Comparison of ENCODE assay signal across 25 cellular contexts in genomic region chr16:89669755-89670154, GRCh38. TPM values are rescaled to one million over a fixed set of nuclear protein-coding genes. Genes with fewer than 3 reads are reported as not detected.
A peak's percentile ranks its signal among the peaks of the same experiment; 100 is the strongest.
DNase-seq lines count a peak whose midpoint lies in the region; ATAC-seq, FAIRE-seq and TF ChIP-seq lines count a peak whose summit lies in the region.
"Had no signal": no experiment of that assay in that cellular context is flagged by ENCODE, and none has a peak within 500 bp of the region (broad histone marks: within the 10 kb centered on the region; RNA-seq: fewer than 3 reads in every experiment).

No MANE protein-coding gene starts in this region.

- peak; percentile 2 for DNase-seq in left cardiac atrium
- DNase-seq in right atrium auricular region (ENCODE audit: low spot score): no peak
- peak; percentile 3 for DNase-seq in D341Med (ENCODE audit: low spot score)
- peak in 1 of 4 experiments; percentile 30 for DNase-seq in K562 (ENCODE audit: extremely low read depth in 1 of 4, low spot score in 3 of 4)
- DNase-seq in stimulated activated naive CD4-positive, alpha-beta T cell treated with Interleukin-2 at 50 U/mL for 16 hours (lab: John Stamatoyannopoulos, UW): no peak
- no peak for DNase-seq in MCF 10A (ENCODE audit: unreplicated experiment)
- DNase-seq in activated CD8-positive, alpha-beta memory T cell treated with anti-CD3 and anti-CD28 coated beads, Interleukin-2, amount 10 ng/mL, durations not matched to agents 7 days and 5 days: no peak
- DNase-seq: AML-193; Caco-2; Calu3; CD4-positive, alpha-beta T cell; CD8-positive, alpha-beta T cell; DMS 273 treated with DMSO at 0.1 percent for 48 hours; DMS153; DMS53; DMS79; DND-41; EL; GDM1 had no signal

- H3K4me3 Mint-ChIP-seq in MCF 10A (ENCODE audit: unreplicated experiment): no peak overlapping the region
- no peak overlapping the region for H3K4me3 Mint-ChIP-seq in activated CD8-positive, alpha-beta memory T cell treated with anti-CD3 and anti-CD28 coated beads, Interleukin-2, amount 10 ng/mL, durations not matched to agents 7 days and 5 days
- H3K4me3 Mint-ChIP-seq: B cell; CD4-positive, alpha-beta T cell; CD8-positive, alpha-beta T cell had no signal

- no peak overlapping the region for H3K27ac Mint-ChIP-seq in MCF 10A (ENCODE audit: low read depth, unreplicated experiment)
- no peak overlapping the region for H3K27ac Mint-ChIP-seq in activated CD8-positive, alpha-beta memory T cell treated with anti-CD3 and anti-CD28 coated beads, Interleukin-2, amount 10 ng/mL, durations not matched to agents 7 days and 5 days
- H3K27ac Mint-ChIP-seq: B cell; CD4-positive, alpha-beta T cell; CD8-positive, alpha-beta T cell had no signal

- no peaks in the 10 kb centered on the region for H3K79me2 ChIP-seq in K562 (ENCODE audit: control insufficient read depth, insufficient read depth, low read length)

- no peaks in the 10 kb centered on the region for H3K27me3 Mint-ChIP-seq in MCF 10A (ENCODE audit: insufficient read depth, unreplicated experiment)
- no peaks in the 10 kb centered on the region for H3K27me3 Mint-ChIP-seq in activated CD8-positive, alpha-beta memory T cell treated with anti-CD3 and anti-CD28 coated beads, Interleukin-2, amount 10 ng/mL, durations not matched to agents 7 days and 5 days
- H3K27me3 Mint-ChIP-seq: B cell; CD4-positive, alpha-beta T cell had no signal

- H3K27me3 ChIP-seq in right atrium auricular region (no peaks in the 10 kb centered on the region), K562 (ENCODE audit: control insufficient read depth in 2 of 2, insufficient read depth in 2 of 2, low read length in 2 of 2) (no peaks in the 10 kb centered on the region)
- H3K27me3 ChIP-seq: BLaER1 treated with 17β-estradiol and CSF1 and Interleukin-3, amounts not matched to agents 10 nM and 100 nM had no signal

- H3K4me3 ChIP-seq in right atrium auricular region (no peak overlapping the region), K562 (no peak overlapping the region)
- H3K4me3 ChIP-seq: A549; BLaER1 treated with 17β-estradiol and CSF1 and Interleukin-3, amounts not matched to agents 10 nM and 100 nM had no signal

- no TSS peak for BruUV-seq in K562 (replicated peaks; lab: Mats Ljungman, UMichigan)
- BruUV-seq in MCF 10A (replicated peaks; lab: Mats Ljungman, UMichigan): no TSS peak

- in situ Hi-C loops in K562 (cut with MboI): no loop called here

- H3K9me3 ChIP-seq in right atrium auricular region (no peaks in the 10 kb centered on the region), K562 (replicated peaks; ENCODE audit: control insufficient read depth, insufficient read depth, low read depth, low read length) (no peaks in the 10 kb centered on the region)

- TF ChIP-seq RAD21 in K562 (CRISPR knock-in tag; conservative IDR thresholded peaks at IDR 0.05 in 1 of 2, IDR thresholded peaks at IDR 0.05 in 1 of 2): no peak

- no peak overlapping the region for H2AFZ ChIP-seq in K562 (ENCODE audit: low read depth, low read length)

- H4K20me1 ChIP-seq in K562 (replicated peaks; ENCODE audit: control insufficient read depth, insufficient read depth, low read length): no peaks in the 10 kb centered on the region

- H3K9me3 Mint-ChIP-seq in MCF 10A (ENCODE audit: unreplicated experiment): no peaks in the 10 kb centered on the region
- H3K9me3 Mint-ChIP-seq in activated CD8-positive, alpha-beta memory T cell treated with anti-CD3 and anti-CD28 coated beads, Interleukin-2, amount 10 ng/mL, durations not matched to agents 7 days and 5 days (ENCODE audit: low read depth): no peaks in the 10 kb centered on the region
- H3K9me3 Mint-ChIP-seq: CD4-positive, alpha-beta T cell; CD8-positive, alpha-beta T cell had no signal

- no peak overlapping the region for H3K27ac ChIP-seq in right atrium auricular region
- no peak overlapping the region for H3K27ac ChIP-seq in K562 (ENCODE audit: extremely low read depth, low read depth, low read length)
- H3K27ac ChIP-seq: A549; BLaER1 treated with 17β-estradiol and CSF1 and Interleukin-3, amounts not matched to agents 10 nM and 100 nM; C4-2B had no signal

- no peak for FAIRE-seq in K562 (lab: Jason Lieb, UNC)
- FAIRE-seq: A549, GM12891, GM18507 had no signal

- POLR2A ChIA-PET in K562 (lab: Yijun Ruan, JAX) (no interaction called here), MCF 10A (lab: Yijun Ruan, JAX) (interaction anchor here (1.3 to 1.8 kb wide), 2 partner anchors 11 to 19 kb away, joined by 3 to 21 read pairs; partner anchors contain the start of genes CHMP1A and SPATA33)

- no peak for ATAC-seq in left cardiac atrium
- peak; percentile 79 for ATAC-seq in K562
- ATAC-seq in activated CD8-positive, alpha-beta memory T cell treated with anti-CD3 and anti-CD28 coated beads, Interleukin-2, amount 10 ng/mL, durations not matched to agents 7 days and 5 days: no peak
- ATAC-seq: CD8-positive, alpha-beta T cell had no signal

- H3K4me2 ChIP-seq in K562 (ENCODE audit: insufficient read depth, low read length): no peak overlapping the region
- H3K4me2 ChIP-seq: A549 had no signal

- no peaks in the 10 kb centered on the region for H3K36me3 Mint-ChIP-seq in MCF 10A (ENCODE audit: insufficient read depth, unreplicated experiment)
- H3K36me3 Mint-ChIP-seq in activated CD8-positive, alpha-beta memory T cell treated with anti-CD3 and anti-CD28 coated beads, Interleukin-2, amount 10 ng/mL, durations not matched to agents 7 days and 5 days: peaks cover 2% of the 10 kb centered on the region
- H3K36me3 Mint-ChIP-seq: CD8-positive, alpha-beta T cell had no signal

- no peaks in the 10 kb centered on the region for H3K4me1 ChIP-seq in right atrium auricular region
- peaks cover 0 to 23% of the 10 kb centered on the region in 2 experiments; a peak in 3 of 5 replicates for H3K4me1 ChIP-seq in K562 (replicated peaks in 1 of 2; ENCODE audit: control insufficient read depth in 2 of 2, insufficient read depth in 2 of 2, low read length in 2 of 2)
- H3K4me1 ChIP-seq: A549, Caco-2 had no signal

- H3K36me3 ChIP-seq in right atrium auricular region (no peaks in the 10 kb centered on the region), K562 (ENCODE audit: control insufficient read depth, insufficient read depth, low read length) (0 out of 3 replicates have a peak, but pooled peaks cover 1% of the 10 kb centered on the region)

- H3K4me1 Mint-ChIP-seq in MCF 10A (ENCODE audit: insufficient read depth, unreplicated experiment): no peaks in the 10 kb centered on the region
- no peaks in the 10 kb centered on the region for H3K4me1 Mint-ChIP-seq in activated CD8-positive, alpha-beta memory T cell treated with anti-CD3 and anti-CD28 coated beads, Interleukin-2, amount 10 ng/mL, durations not matched to agents 7 days and 5 days

- no peak for TF ChIP-seq POLR2A in K562 (conservative IDR thresholded peaks at IDR 0.05)

- no peaks in the 10 kb centered on the region for H3K9me1 ChIP-seq in K562 (ENCODE audit: control insufficient read depth, insufficient read depth, low read length)

- CTCF ChIA-PET in K562 (lab: Yijun Ruan, JAX; ENCODE audit: low intra/inter-chr PET ratio) (no interaction called here), MCF 10A (lab: Yijun Ruan, JAX) (no interaction called here)
- CTCF ChIA-PET in activated CD8-positive, alpha-beta memory T cell treated with anti-CD3 and anti-CD28 coated beads, Interleukin-2, amount 10 ng/mL, durations not matched to agents 7 days and 5 days (lab: Charles Lee): no interaction called here

- no peak for TF ChIP-seq EP300 in K562 (IDR thresholded peaks at IDR 0.05; ENCODE audit: low read length)

- intact Hi-C loops in left cardiac atrium (cut with DNase I): no loop called here
- intact Hi-C loops in K562 (cut with micrococcal nuclease): no loop called here
- intact Hi-C loops in MCF 10A (cut with micrococcal nuclease): no loop called here

- no peak for TF ChIP-seq CTCF in right atrium auricular region (IDR thresholded peaks at IDR 0.05)
- TF ChIP-seq CTCF in K562 (IDR thresholded peaks at IDR 0.05 in 2 of 3, conservative IDR thresholded peaks at IDR 0.05 in 1 of 3; ENCODE audit: insufficient read depth in 2 of 3, low read depth in 1 of 3, low read length in 3 of 3): no peak
- no peak for TF ChIP-seq CTCF in MCF 10A (IDR thresholded peaks at IDR 0.05; ENCODE audit: unreplicated experiment)

- H3K9ac ChIP-seq in K562 (ENCODE audit: insufficient read depth in 1 of 2, low read depth in 2 of 2, low read length in 2 of 2): no peak overlapping the region

- 60% methylated on average over 8 of the region's 13 CpGs for WGBS in K562 (ENCODE audit: insufficient coverage, low coverage, missing lambda C conversion rate)

RNA-seq across cellular contexts. Expression of gene SPATA33, which starts 12.1 kb away (rescaled TPM):
- total RNA-seq in left cardiac atrium (1 to 10 TPM; 2.4 to 3.6 TPM), right atrium auricular region (1 to 10 TPM; 1.1 to 2.2 TPM), K562 (2014; rRNA removed) (9.7 and 14.0 TPM in 2 replicates), K562 (2014; rRNA removed; fragmentation: Illumina TruSeq; extraction: Trizol) (10.5 and 11.8 TPM in 2 replicates), K562 (2015; rRNA removed; fragmentation: Illumina TruSeq; extraction: Trizol) (11.2 and 14.9 TPM in 2 replicates), K562 (2021) (18.2 and 19.7 TPM in 2 replicates), MCF 10A (2022) (7.2 and 9.5 TPM in 2 replicates)
- 39.5 and 51.6 TPM in 2 replicates for total RNA-seq in K562 (2011; cell fraction: chromatin; rRNA removed; ENCODE audit: low replicate concordance)
- total RNA-seq in K562 (2011; cell fraction: nucleolus; rRNA removed): 25.5 and 30.5 TPM in 2 replicates
- 30.6 and 33.0 TPM in 2 replicates for total RNA-seq in K562 (2011; cell fraction: nucleoplasm; rRNA removed)
- polyA plus RNA-seq in K562 (2011; rRNA removed) (9.8 and 11.8 TPM in 2 replicates), K562 (2014; fragmentation: Illumina TruSeq; extraction: Trizol) (15.6 and 20.0 TPM in 2 replicates), K562 (2014; fragmentation: Nextera tagmentation; extraction: Ambion mirVana) (1 to 10 TPM; 4.0 to 5.4 TPM), K562 (2014; rRNA removed) (16.4 and 18.1 TPM in 2 replicates)
- 10.3 and 12.0 TPM in 2 replicates for polyA plus RNA-seq in K562 (2011; cell fraction: cytosol; rRNA removed)
- 26.2 and 27.8 TPM in 2 replicates for polyA plus RNA-seq in K562 (2011; cell fraction: nucleus; rRNA removed)
- 13.1 and 14.5 TPM in 2 replicates for polyA plus RNA-seq in K562 (2012)
- polyA minus RNA-seq in K562 (2011; rRNA and poly(A)+ RNA removed): 7.6 and 7.7 TPM in 2 replicates
- polyA minus RNA-seq in K562 (2011; cell fraction: cytosol; rRNA and poly(A)+ RNA removed): 4.0 and 5.6 TPM in 2 replicates
- 6.1 and 8.0 TPM in 2 replicates for polyA minus RNA-seq in K562 (2011; cell fraction: nucleus; rRNA and poly(A)+ RNA removed)
- total RNA-seq in activated CD8-positive, alpha-beta memory T cell treated with anti-CD3 and anti-CD28 coated beads, Interleukin-2, amount 10 ng/mL, durations not matched to agents 7 days and 5 days: 10 to 100 TPM; 14.5 to 17.4 TPM

RNA-seq across cellular contexts. Expression of gene CHMP1A, which starts 12.2 kb away (rescaled TPM):
- total RNA-seq in left cardiac atrium (10 to 100 TPM; 41.7 to 51.9 TPM), right atrium auricular region (10 to 100 TPM; 39.0 to 73.3 TPM), K562 (2014; rRNA removed) (64.5 and 76.7 TPM in 2 replicates), K562 (2014; rRNA removed; fragmentation: Illumina TruSeq; extraction: Trizol) (17.2 and 22.0 TPM in 2 replicates), K562 (2015; rRNA removed; fragmentation: Illumina TruSeq; extraction: Trizol) (45.4 and 48.3 TPM in 2 replicates), K562 (2021) (79.6 and 79.9 TPM in 2 replicates), MCF 10A (2022) (59.7 and 62.4 TPM in 2 replicates)
- total RNA-seq in K562 (2011; cell fraction: chromatin; rRNA removed; ENCODE audit: low replicate concordance): 34.5 and 132 TPM in 2 replicates
- 88.4 and 95.0 TPM in 2 replicates for total RNA-seq in K562 (2011; cell fraction: nucleolus; rRNA removed)
- 50.6 and 56.7 TPM in 2 replicates for total RNA-seq in K562 (2011; cell fraction: nucleoplasm; rRNA removed)
- polyA plus RNA-seq in K562 (2011; rRNA removed) (45.2 and 53.9 TPM in 2 replicates), K562 (2014; fragmentation: Illumina TruSeq; extraction: Trizol) (40.9 and 55.6 TPM in 2 replicates), K562 (2014; fragmentation: Nextera tagmentation; extraction: Ambion mirVana) (1 to 10 TPM in 1 of 2 experiments, under 1 TPM in 1; 0.83 to 3.3 TPM), K562 (2014; rRNA removed) (74.2 and 83.1 TPM in 2 replicates)
- polyA plus RNA-seq in K562 (2011; cell fraction: cytosol; rRNA removed): 58.4 and 113 TPM in 2 replicates
- 80.8 and 127 TPM in 2 replicates for polyA plus RNA-seq in K562 (2011; cell fraction: nucleus; rRNA removed)
- 49.1 and 58.8 TPM in 2 replicates for polyA plus RNA-seq in K562 (2012)
- polyA minus RNA-seq in K562 (2011; rRNA and poly(A)+ RNA removed): 20.8 and 35.5 TPM in 2 replicates
- 45.2 and 46.4 TPM in 2 replicates for polyA minus RNA-seq in K562 (2011; cell fraction: cytosol; rRNA and poly(A)+ RNA removed)
- polyA minus RNA-seq in K562 (2011; cell fraction: nucleus; rRNA and poly(A)+ RNA removed): 19.0 and 21.8 TPM in 2 replicates
- 100 to 1,000 TPM in 1 of 2 experiments, 10 to 100 TPM in 1; 86.5 to 106 TPM for total RNA-seq in activated CD8-positive, alpha-beta memory T cell treated with anti-CD3 and anti-CD28 coated beads, Interleukin-2, amount 10 ng/mL, durations not matched to agents 7 days and 5 days

RNA-seq across cellular contexts. Expression of gene CDK10, which starts 16.7 kb away (rescaled TPM):
- total RNA-seq in left cardiac atrium: 10 to 100 TPM; 22.6 to 28.0 TPM
- total RNA-seq in right atrium auricular region: 10 to 100 TPM; 13.8 to 20.2 TPM
- total RNA-seq in K562 (2011; cell fraction: chromatin; rRNA removed; ENCODE audit: low replicate concordance): 275 and 586 TPM in 2 replicates
- total RNA-seq in K562 (2011; cell fraction: nucleolus; rRNA removed): 284 and 289 TPM in 2 replicates
- total RNA-seq in K562 (2011; cell fraction: nucleoplasm; rRNA removed): 252 and 255 TPM in 2 replicates
- 40.1 and 55.8 TPM in 2 replicates for total RNA-seq in K562 (2014; rRNA removed)
- 25.5 and 34.8 TPM in 2 replicates for total RNA-seq in K562 (2014; rRNA removed; fragmentation: Illumina TruSeq; extraction: Trizol)
- total RNA-seq in K562 (2015; rRNA removed; fragmentation: Illumina TruSeq; extraction: Trizol): 35.8 and 40.3 TPM in 2 replicates
- 65.1 and 75.4 TPM in 2 replicates for total RNA-seq in K562 (2021)
- polyA plus RNA-seq in K562 (2011; rRNA removed): 55.9 and 77.3 TPM in 2 replicates
- 39.7 and 56.1 TPM in 2 replicates for polyA plus RNA-seq in K562 (2011; cell fraction: cytosol; rRNA removed)
- polyA plus RNA-seq in K562 (2011; cell fraction: nucleus; rRNA removed): 756 and 811 TPM in 2 replicates
- polyA plus RNA-seq in K562 (2012): 45.3 and 62.2 TPM in 2 replicates
- 38.0 and 46.5 TPM in 2 replicates for polyA plus RNA-seq in K562 (2014; fragmentation: Illumina TruSeq; extraction: Trizol)
- 1 to 10 TPM; 2.0 to 3.3 TPM for polyA plus RNA-seq in K562 (2014; fragmentation: Nextera tagmentation; extraction: Ambion mirVana)
- 75.0 and 85.1 TPM in 2 replicates for polyA plus RNA-seq in K562 (2014; rRNA removed)
- polyA minus RNA-seq in K562 (2011; rRNA and poly(A)+ RNA removed): 21.7 and 25.8 TPM in 2 replicates
- 16.0 and 16.3 TPM in 2 replicates for polyA minus RNA-seq in K562 (2011; cell fraction: cytosol; rRNA and poly(A)+ RNA removed)
- polyA minus RNA-seq in K562 (2011; cell fraction: nucleus; rRNA and poly(A)+ RNA removed): 56.4 and 75.0 TPM in 2 replicates
- total RNA-seq in MCF 10A (2022): 73.0 and 83.4 TPM in 2 replicates
- 10 to 100 TPM; 80.5 to 94.2 TPM for total RNA-seq in activated CD8-positive, alpha-beta memory T cell treated with anti-CD3 and anti-CD28 coated beads, Interleukin-2, amount 10 ng/mL, durations not matched to agents 7 days and 5 days

RNA-seq across cellular contexts. Expression of gene SPATA2L, which starts 31.8 kb away (rescaled TPM):
- 1 to 10 TPM; 4.5 to 7.1 TPM for total RNA-seq in left cardiac atrium
- total RNA-seq in right atrium auricular region: 10 to 100 TPM in 1 of 2 donors, 1 to 10 TPM in 1; 5.9 to 12.7 TPM
- total RNA-seq in K562 (2011; cell fraction: chromatin; rRNA removed; ENCODE audit: low replicate concordance): 4.8 and 30.8 TPM in 2 replicates
- 32.7 and 32.9 TPM in 2 replicates for total RNA-seq in K562 (2011; cell fraction: nucleolus; rRNA removed)
- 10.5 and 10.9 TPM in 2 replicates for total RNA-seq in K562 (2011; cell fraction: nucleoplasm; rRNA removed)
- total RNA-seq in K562 (2014; rRNA removed): 17.0 and 19.7 TPM in 2 replicates
- total RNA-seq in K562 (2014; rRNA removed; fragmentation: Illumina TruSeq; extraction: Trizol): 0.26 and 0.47 TPM in 2 replicates
- 4.3 and 5.1 TPM in 2 replicates for total RNA-seq in K562 (2015; rRNA removed; fragmentation: Illumina TruSeq; extraction: Trizol)
- total RNA-seq in K562 (2021): 19.2 and 19.4 TPM in 2 replicates
- polyA plus RNA-seq in K562 (2011; rRNA removed): 4.0 and 4.5 TPM in 2 replicates
- polyA plus RNA-seq in K562 (2011; cell fraction: cytosol; rRNA removed): 5.7 and 25.8 TPM in 2 replicates
- polyA plus RNA-seq in K562 (2011; cell fraction: nucleus; rRNA removed): 10.9 and 25.7 TPM in 2 replicates
- 11.3 and 11.6 TPM in 2 replicates for polyA plus RNA-seq in K562 (2012)
- polyA plus RNA-seq in K562 (2014; fragmentation: Illumina TruSeq; extraction: Trizol): 1.1 and 3.7 TPM in 2 replicates
- under 1 TPM in 1 of 2 experiments, not detected in 1; 0.13 TPM for polyA plus RNA-seq in K562 (2014; fragmentation: Nextera tagmentation; extraction: Ambion mirVana)
- 11.5 and 15.2 TPM in 2 replicates for polyA plus RNA-seq in K562 (2014; rRNA removed)
- polyA minus RNA-seq in K562 (2011; rRNA and poly(A)+ RNA removed): 0.33 and 1.8 TPM in 2 replicates
- polyA minus RNA-seq in K562 (2011; cell fraction: cytosol; rRNA and poly(A)+ RNA removed): 7.8 and 11.9 TPM in 2 replicates
- polyA minus RNA-seq in K562 (2011; cell fraction: nucleus; rRNA and poly(A)+ RNA removed): 5.7 and 11.7 TPM in 2 replicates
- total RNA-seq in MCF 10A (2022): 12.1 and 12.5 TPM in 2 replicates
- total RNA-seq in activated CD8-positive, alpha-beta memory T cell treated with anti-CD3 and anti-CD28 coated beads, Interleukin-2, amount 10 ng/mL, durations not matched to agents 7 days and 5 days: 1 to 10 TPM; 5.8 to 7.4 TPM

RNA-seq across cellular contexts. Expression of gene VPS9D1, which starts 50.9 kb away (rescaled TPM):
- total RNA-seq in left cardiac atrium: 10 to 100 TPM; 11.6 to 12.6 TPM
- total RNA-seq in right atrium auricular region: 10 to 100 TPM in 1 of 2 donors, 1 to 10 TPM in 1; 7.3 to 11.3 TPM
- 5.2 and 13.2 TPM in 2 replicates for total RNA-seq in K562 (2011; cell fraction: chromatin; rRNA removed; ENCODE audit: low replicate concordance)
- total RNA-seq in K562 (2011; cell fraction: nucleolus; rRNA removed): 9.5 and 9.9 TPM in 2 replicates
- total RNA-seq in K562 (2011; cell fraction: nucleoplasm; rRNA removed): 4.3 and 4.5 TPM in 2 replicates
- 2.9 and 3.0 TPM in 2 replicates for total RNA-seq in K562 (2014; rRNA removed)
- 0.26 and 0.33 TPM in 2 replicates for total RNA-seq in K562 (2014; rRNA removed; fragmentation: Illumina TruSeq; extraction: Trizol)
- 0.58 and 0.94 TPM in 2 replicates for total RNA-seq in K562 (2015; rRNA removed; fragmentation: Illumina TruSeq; extraction: Trizol)
- 3.1 and 3.7 TPM in 2 replicates for total RNA-seq in K562 (2021)
- 0.95 and 2.9 TPM in 2 replicates for polyA plus RNA-seq in K562 (2011; rRNA removed)
- polyA plus RNA-seq in K562 (2011; cell fraction: cytosol; rRNA removed): 1.3 and 3.5 TPM in 2 replicates
- polyA plus RNA-seq in K562 (2011; cell fraction: nucleus; rRNA removed): 9.4 and 15.9 TPM in 2 replicates
- polyA plus RNA-seq in K562 (2012): 4.5 and 13.7 TPM in 2 replicates
- polyA plus RNA-seq in K562 (2014; fragmentation: Illumina TruSeq; extraction: Trizol): 1.1 and 2.7 TPM in 2 replicates
- polyA plus RNA-seq in K562 (2014; fragmentation: Nextera tagmentation; extraction: Ambion mirVana): 1 to 10 TPM; 1.0 to 1.4 TPM
- 3.0 and 3.5 TPM in 2 replicates for polyA plus RNA-seq in K562 (2014; rRNA removed)
- 0.42 and 0.66 TPM in 2 replicates for polyA minus RNA-seq in K562 (2011; rRNA and poly(A)+ RNA removed)
- 1.8 and 2.7 TPM in 2 replicates for polyA minus RNA-seq in K562 (2011; cell fraction: cytosol; rRNA and poly(A)+ RNA removed)
- 2.7 and 2.9 TPM in 2 replicates for polyA minus RNA-seq in K562 (2011; cell fraction: nucleus; rRNA and poly(A)+ RNA removed)
- total RNA-seq in MCF 10A (2022): 12.0 and 13.2 TPM in 2 replicates
- 1 to 10 TPM; 3.6 to 4.6 TPM for total RNA-seq in activated CD8-positive, alpha-beta memory T cell treated with anti-CD3 and anti-CD28 coated beads, Interleukin-2, amount 10 ng/mL, durations not matched to agents 7 days and 5 days

Comparison
In these comparisons a context has a peak if more than half of its experiments do, and no peak if none do; other contexts are left out.
1. DNase-seq: peak in left cardiac atrium (single experiment) and D341Med (single experiment); none in right atrium auricular region (single experiment), stimulated activated naive CD4-positive, alpha-beta T cell treated with Interleukin-2 at 50 U/mL for 16 hours (single experiment), MCF 10A (single experiment) and activated CD8-positive, alpha-beta memory T cell treated with anti-CD3 and anti-CD28 coated beads, Interleukin-2, amount 10 ng/mL, durations not matched to agents 7 days and 5 days (single experiment).